In genomic region chr1:233614743-233615521, GRCh38 we compare ENCODE assay signal across 7 cellular contexts. TPM values are rescaled to one million over a fixed set of nuclear protein-coding genes. Genes with fewer than 3 reads are reported as not detected.
DNase-seq lines count a peak whose midpoint lies in the region; ATAC-seq and TF ChIP-seq lines count a peak whose summit lies in the region.

No MANE protein-coding gene starts in this region.

- no peak overlapping the region for H2BK12ac ChIP-seq in mesenchymal stem cell (ENCODE audit: low read length in 2 of 2)

- no peaks in the 10 kb centered on the region for H3K79me1 ChIP-seq in mesenchymal stem cell (replicated peaks; ENCODE audit: low read length, poor library complexity, severe bottlenecking)

- H3K36me3 ChIP-seq in breast epithelium (no peaks in the 10 kb centered on the region), mesenchymal stem cell (ENCODE audit: control insufficient read depth in 1 of 2, insufficient read depth in 2 of 2, low read depth in 1 of 2, low read length in 2 of 2) (no peaks in the 10 kb centered on the region)
- H3K36me3 ChIP-seq in CD8-positive, alpha-beta memory T cell (ENCODE audit: insufficient read depth, low read length) = no peaks in the 10 kb centered on the region

- intact Hi-C loops in breast epithelium (cut with DNase I; ENCODE audit: low total_unique reads) = no loop called here

- H2BK15ac ChIP-seq in mesenchymal stem cell (ENCODE audit: low read depth, poor library complexity, severe bottlenecking) = no peak overlapping the region

- CTCF ChIA-PET in CD8-positive, alpha-beta memory T cell (lab: Charles Lee) = no interaction called here

- H3K9me3 Mint-ChIP-seq in CD8-positive, alpha-beta memory T cell = peaks cover 0 to 3% (median 0%) of the 10 kb centered on the region in 5 donors

- no peak overlapping the region for H3K18ac ChIP-seq in mesenchymal stem cell (ENCODE audit: low read depth in 1 of 2, low read length in 2 of 2)

- H3K4me3 Mint-ChIP-seq in CD8-positive, alpha-beta memory T cell = peak overlapping the region in 1 of 7 donors; percentile 18

- H3K4me2 ChIP-seq in mesenchymal stem cell (ENCODE audit: low read length, poor library complexity, severe bottlenecking) = peak overlapping the region; percentile 27

- peaks cover 37 to 76% of the 10 kb centered on the region in 2 donors for H3K27me3 Mint-ChIP-seq in CD8-positive, alpha-beta memory T cell

- H2BK120ac ChIP-seq in mesenchymal stem cell (ENCODE audit: low read depth, low read length) = no peak overlapping the region

- no peak overlapping the region for H2BK5ac ChIP-seq in mesenchymal stem cell (ENCODE audit: low read depth, low read length, poor library complexity, severe bottlenecking)

- H3K9me3 ChIP-seq in breast epithelium (no peaks in the 10 kb centered on the region), mesenchymal stem cell (ENCODE audit: control insufficient read depth, low read length) (no peaks in the 10 kb centered on the region)
- H3K9me3 ChIP-seq in CD8-positive, alpha-beta memory T cell (ENCODE audit: low read length) = no peaks in the 10 kb centered on the region

- no peak overlapping the region for H3K27ac Mint-ChIP-seq in CD8-positive, alpha-beta memory T cell

- H3K4ac ChIP-seq in mesenchymal stem cell (ENCODE audit: low read depth in 1 of 2, low read length in 2 of 2) = no peak overlapping the region

- H3K4me1 ChIP-seq in breast epithelium = no peaks in the 10 kb centered on the region
- peaks cover 11% of the 10 kb centered on the region for H3K4me1 ChIP-seq in mesenchymal stem cell (ENCODE audit: control insufficient read depth, insufficient read depth, low read depth, low read length)
- H3K4me1 ChIP-seq in CD8-positive, alpha-beta memory T cell (ENCODE audit: insufficient read depth, low read length) = no peaks in the 10 kb centered on the region

- POLR2A ChIA-PET in CD8-positive, alpha-beta memory T cell (lab: Charles Lee) = no interaction called here

- H3K4me1 Mint-ChIP-seq in CD8-positive, alpha-beta memory T cell = peaks cover 0 to 5% (median 0%) of the 10 kb centered on the region in 3 donors

- H3K14ac ChIP-seq in mesenchymal stem cell (ENCODE audit: low read length in 2 of 2) = no peak overlapping the region

- DNase-seq in breast epithelium (ENCODE audit: low spot score in 2 of 2) (peak in 1 of 2 donors; percentile 45), mesenchymal stem cell (no peak), COR-L47 (lab: John Stamatoyannopoulos, UW) (no peak)
- no peak for DNase-seq in CD8-positive, alpha-beta memory T cell
- DNase-seq in stimulated activated naive CD4-positive, alpha-beta T cell treated with Interleukin-2 at 50 U/mL for 16 hours (lab: John Stamatoyannopoulos, UW) = no peak

- no peak for TF ChIP-seq POLR2A in breast epithelium (IDR thresholded peaks at IDR 0.05)

- peak overlapping the region; percentile 56 to 89 (median 73) for H3K4me3 ChIP-seq in breast epithelium
- peak overlapping the region in 1 of 2 experiments; percentile 87 for H3K4me3 ChIP-seq in mesenchymal stem cell (ENCODE audit: insufficient read depth in 1 of 2, low read depth in 1 of 2, low read length in 2 of 2)
- no peak overlapping the region for H3K4me3 ChIP-seq in CD8-positive, alpha-beta memory T cell (ENCODE audit: low read length)

- H3K36me3 Mint-ChIP-seq in CD8-positive, alpha-beta memory T cell = peaks cover 0 to 2% (median 0%) of the 10 kb centered on the region in 3 donors

- 18% methylated on average over 36 of the region's 36 CpGs for WGBS in mesenchymal stem cell

- H3K27me3 ChIP-seq in breast epithelium (no peaks in the 10 kb centered on the region), mesenchymal stem cell (ENCODE audit: control insufficient read depth in 1 of 2, insufficient read depth in 1 of 2, low read length in 2 of 2) (peaks cover 25 to 37% of the 10 kb centered on the region in 2 experiments)
- H3K27me3 ChIP-seq in CD8-positive, alpha-beta memory T cell (ENCODE audit: insufficient read depth, low read length, poor library complexity, severe bottlenecking) = no peaks in the 10 kb centered on the region

- H2AK5ac ChIP-seq in mesenchymal stem cell (ENCODE audit: low read length, severe bottlenecking) = no peak overlapping the region

- H3K23ac ChIP-seq in mesenchymal stem cell (ENCODE audit: low read length in 2 of 2) = no peak overlapping the region

- peak overlapping the region; percentile 89 to 90 for H3K27ac ChIP-seq in breast epithelium
- H3K27ac ChIP-seq in mesenchymal stem cell (ENCODE audit: low read length, poor library complexity, severe bottlenecking) = no peak overlapping the region
- H3K27ac ChIP-seq in CD8-positive, alpha-beta memory T cell (ENCODE audit: low read depth, low read length) = no peak overlapping the region

- H3K9ac ChIP-seq in mesenchymal stem cell (ENCODE audit: low read length) = peak overlapping the region; percentile 75

- peak; percentile 60 for ATAC-seq in GM19035 (IDR thresholded peaks at IDR 0.05; ENCODE audit: unreplicated experiment)
- ATAC-seq in HG02981 (IDR thresholded peaks at IDR 0.05; ENCODE audit: unreplicated experiment) = peak; percentile 43

- TF ChIP-seq CTCF in breast epithelium (IDR thresholded peaks at IDR 0.05) = no peak

- H2AFZ ChIP-seq in mesenchymal stem cell (ENCODE audit: low read depth, low read length) = no peak overlapping the region

- H4K91ac ChIP-seq in mesenchymal stem cell (ENCODE audit: low read length) = no peak overlapping the region

- H4K8ac ChIP-seq in mesenchymal stem cell (ENCODE audit: low read length) = no peak overlapping the region

RNA-seq across cellular contexts. Expression of gene KCNK1, which starts 1.0 kb away (rescaled TPM):
- total RNA-seq in breast epithelium = 1 to 10 TPM in 2 of 3 donors, under 1 TPM in 1; 0.96 to 9.1 (median 5.2) TPM
- 0.14 TPM for polyA plus RNA-seq in mesenchymal stem cell (2013, experiment 1 of 2)
- 0.29 TPM for polyA plus RNA-seq in mesenchymal stem cell (2013, experiment 2 of 2)
- 1 to 10 TPM; 1.1 to 1.4 TPM for total RNA-seq in CD8-positive, alpha-beta memory T cell
- not detected for polyA plus RNA-seq in CD8-positive, alpha-beta memory T cell

Comparison
In these comparisons a context has a peak if more than half of its experiments do, and no peak if none do; other contexts are left out.
1. H3K27ac ChIP-seq: peak in breast epithelium (2 of 2); none in mesenchymal stem cell (single experiment) and CD8-positive, alpha-beta memory T cell (single experiment).